In the genomic region with DNA sequence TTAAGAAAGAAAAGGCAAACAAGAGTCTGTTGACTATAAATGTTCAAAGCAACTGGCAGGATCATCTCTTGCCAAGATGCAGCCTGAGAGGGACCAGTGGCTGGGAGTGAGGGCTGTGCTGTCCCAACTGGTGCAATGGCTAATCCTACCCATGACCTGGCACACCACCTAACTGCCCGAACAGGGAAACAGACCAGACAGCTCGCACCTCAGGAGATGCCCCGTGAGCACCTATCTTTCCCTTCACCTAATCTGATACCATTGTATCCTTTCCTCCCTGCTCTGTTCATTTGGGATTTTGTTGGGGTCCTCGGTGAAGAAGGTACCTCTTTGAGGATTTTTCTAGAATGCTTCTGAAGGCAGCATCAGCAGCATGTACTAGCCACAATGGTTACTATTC, we compare ENCODE assay signal across 20 cellular contexts.
A peak's percentile ranks its signal among the peaks of the same experiment; 100 is the strongest.
DNase-seq lines count a peak whose midpoint lies in the region; ATAC-seq and TF ChIP-seq lines count a peak whose summit lies in the region.
"Had no signal": no experiment of that assay in that cellular context is flagged by ENCODE, and none has a peak within 500 bp of the region (broad histone marks: within the 10 kb centered on the region; RNA-seq: fewer than 3 reads in every experiment).

No MANE protein-coding gene starts in this region.

- peaks cover 3% of the 10 kb centered on the region for H3K27me3 Mint-ChIP-seq in endodermal cell (ENCODE audit: insufficient read depth)
- H3K27me3 Mint-ChIP-seq in osteocyte (ENCODE audit: unreplicated experiment) = no peaks in the 10 kb centered on the region
- H3K27me3 Mint-ChIP-seq: B cell; CD4-positive, alpha-beta T cell had no signal

- DNase-seq in IMR-90 (no peak), endodermal cell (peak; percentile 23), islet precursor cell (peak; percentile 18), osteocyte (ENCODE audit: extremely low spot score, unreplicated experiment) (peak; percentile 32), testis (no peak), SKM-1 treated with dmso at 0.1 percent for 144 hours (lab: John Stamatoyannopoulos, UW; ENCODE audit: unreplicated experiment) (no peak), T-helper 9 cell (no peak)
- DNase-seq: AML-193; Caco-2; Calu3; CD4-positive, alpha-beta T cell; CD8-positive, alpha-beta T cell; DMS79 treated with DMSO at 0.1 percent for 48 hours; GF-D8 had no signal

- intact Hi-C loops in IMR-90 (cut with micrococcal nuclease) (no loop called here), testis (cut with DNase I; ENCODE audit: low total_unique reads) (no loop called here)

- no peak overlapping the region for H4K5ac ChIP-seq in IMR-90 (ENCODE audit: low read depth, low read length)

- H3K79me1 ChIP-seq in IMR-90 (ENCODE audit: low read depth in 1 of 2, low read length in 2 of 2) = no peaks in the 10 kb centered on the region

- H3K4ac ChIP-seq in IMR-90 (ENCODE audit: low read depth, low read length) = no peak overlapping the region

- no TSS peak for BruUV-seq in IMR-90 (replicated peaks; lab: Mats Ljungman, UMichigan)

- H2BK15ac ChIP-seq in IMR-90 (ENCODE audit: low read depth, low read length) = no peak overlapping the region

- no peak overlapping the region for H4K91ac ChIP-seq in IMR-90 (ENCODE audit: insufficient read depth, low read depth, low read length)

- in situ Hi-C loops in IMR-90 (cut with MboI; ENCODE audit: low sequenced_read_pairs) = no loop called here

- no peaks in the 10 kb centered on the region for H3K36me3 ChIP-seq in IMR-90 (ENCODE audit: control insufficient read depth, insufficient read depth, low read length)
- no peaks in the 10 kb centered on the region for H3K36me3 ChIP-seq in endodermal cell (ENCODE audit: control insufficient read depth, insufficient read depth, low read length)
- no peaks in the 10 kb centered on the region for H3K36me3 ChIP-seq in testis (ENCODE audit: low read depth, missing control alignments)
- H3K36me3 ChIP-seq: BLaER1 treated with 17β-estradiol and CSF1 and Interleukin-3, amounts not matched to agents 10 nM and 100 nM had no signal

- H3K4me2 ChIP-seq in IMR-90 (ENCODE audit: low read depth, low read length) = no peak overlapping the region
- H3K4me2 ChIP-seq: BLaER1 treated with 17β-estradiol and CSF1 and Interleukin-3, amounts not matched to agents 10 nM and 100 nM had no signal

- no peaks in the 10 kb centered on the region for H4K20me1 ChIP-seq in IMR-90 (ENCODE audit: insufficient read depth, low read length)
- H4K20me1 ChIP-seq: BLaER1 treated with 17β-estradiol and CSF1 and Interleukin-3, amounts not matched to agents 10 nM and 100 nM had no signal

- peaks cover 60% of the 10 kb centered on the region for H3K9me3 Mint-ChIP-seq in endodermal cell
- no peaks in the 10 kb centered on the region for H3K9me3 Mint-ChIP-seq in osteocyte (ENCODE audit: unreplicated experiment)
- H3K9me3 Mint-ChIP-seq: CD4-positive, alpha-beta T cell; CD8-positive, alpha-beta T cell had no signal

- no peak overlapping the region for H3K27ac ChIP-seq in IMR-90 (ENCODE audit: insufficient read depth, low read length)
- H3K27ac ChIP-seq in endodermal cell (ENCODE audit: low read depth, low read length) = no peak overlapping the region
- no peak overlapping the region for H3K27ac ChIP-seq in testis
- H3K27ac ChIP-seq: 22Rv1; BLaER1 treated with 17β-estradiol and CSF1 and Interleukin-3, amounts not matched to agents 10 nM and 100 nM; C4-2B had no signal

- H4K8ac ChIP-seq in IMR-90 (ENCODE audit: low read depth in 2 of 2, low read length in 2 of 2) = no peak overlapping the region

- WGBS in IMR-90 (ENCODE audit: extremely low coverage in 2 of 2, insufficient read length in 1 of 2), 2 experiments = no CpG with 5 or more reads among the region's 4 CpGs
- WGBS in endodermal cell (ENCODE audit: insufficient coverage in 1 of 2, insufficient read length in 1 of 2), 2 experiments = 88% methylated on average over 4 of the region's 4 CpGs; no CpG with 5 or more reads in 1 of the 2 experiments
- 90 to 95% methylated on average over 4 of the region's 4 CpGs for WGBS in testis, 2 donors

- TF ChIP-seq RAD21 in IMR-90 (IDR thresholded peaks at IDR 0.05; ENCODE audit: low read length) = no peak

- H3K9ac ChIP-seq in IMR-90 (ENCODE audit: low read depth, low read length) (no peak overlapping the region), endodermal cell (ENCODE audit: extremely low read depth, low read length, poor library complexity, severe bottlenecking) (no peak overlapping the region)
- H3K9ac ChIP-seq: BLaER1 treated with 17β-estradiol and CSF1 and Interleukin-3, amounts not matched to agents 10 nM and 100 nM had no signal

- CTCF ChIA-PET in IMR-90 (lab: Yijun Ruan, JAX) = no interaction called here

- H2BK5ac ChIP-seq in IMR-90 (ENCODE audit: low read depth, low read length, poor library complexity, severe bottlenecking) = no peak overlapping the region

- H2AK9ac ChIP-seq in IMR-90 (replicated peaks; ENCODE audit: low read depth, low read length, poor library complexity) = peak overlapping the region; percentile 51

- no peak overlapping the region for H3K18ac ChIP-seq in IMR-90 (ENCODE audit: low read depth, low read length)

- H3K4me3 Mint-ChIP-seq in endodermal cell = no peak overlapping the region
- H3K4me3 Mint-ChIP-seq in osteocyte (ENCODE audit: unreplicated experiment) = no peak overlapping the region
- H3K4me3 Mint-ChIP-seq: B cell; CD4-positive, alpha-beta T cell; CD8-positive, alpha-beta T cell had no signal

- no peak overlapping the region for H2BK20ac ChIP-seq in IMR-90 (ENCODE audit: low read depth, low read length)

- no peaks in the 10 kb centered on the region for H3K9me3 ChIP-seq in IMR-90 (ENCODE audit: control insufficient read depth, insufficient read depth, low read length)
- H3K9me3 ChIP-seq in endodermal cell (ENCODE audit: control insufficient read depth, low read length) = no peaks in the 10 kb centered on the region
- H3K9me3 ChIP-seq in testis = no peaks in the 10 kb centered on the region
- H3K9me3 ChIP-seq: A549; BLaER1 treated with 17β-estradiol and CSF1 and Interleukin-3, amounts not matched to agents 10 nM and 100 nM; Caco-2 had no signal

- H3K4me3 ChIP-seq in IMR-90 (ENCODE audit: insufficient read depth, low read depth, low read length) = no peak overlapping the region
- H3K4me3 ChIP-seq in endodermal cell (ENCODE audit: low read length) = no peak overlapping the region
- no peak overlapping the region for H3K4me3 ChIP-seq in testis
- H3K4me3 ChIP-seq: A549; BLaER1 treated with 17β-estradiol and CSF1 and Interleukin-3, amounts not matched to agents 10 nM and 100 nM had no signal

- no peak overlapping the region for H2AK5ac ChIP-seq in IMR-90 (ENCODE audit: low read depth, low read length)

- H3K23ac ChIP-seq in IMR-90 (ENCODE audit: low read depth, low read length) = no peak overlapping the region

- TF ChIP-seq POLR2A in IMR-90 (IDR thresholded peaks at IDR 0.05; ENCODE audit: low read depth, low read length) (no peak), testis (IDR thresholded peaks at IDR 0.05) (no peak)

- H3K27me3 ChIP-seq in IMR-90 (ENCODE audit: control insufficient read depth, insufficient read depth, low read length) = no peaks in the 10 kb centered on the region
- H3K27me3 ChIP-seq in endodermal cell (ENCODE audit: control insufficient read depth, insufficient read depth, low read length, poor library complexity, severe bottlenecking) = no peaks in the 10 kb centered on the region
- H3K27me3 ChIP-seq in testis = no peaks in the 10 kb centered on the region
- H3K27me3 ChIP-seq: BLaER1 treated with 17β-estradiol and CSF1 and Interleukin-3, amounts not matched to agents 10 nM and 100 nM had no signal

- no peak overlapping the region for H2AFZ ChIP-seq in IMR-90 (replicated peaks; ENCODE audit: low read length, poor library complexity)

- no peaks in the 10 kb centered on the region for H3K36me3 Mint-ChIP-seq in endodermal cell (ENCODE audit: low read depth)
- no peaks in the 10 kb centered on the region for H3K36me3 Mint-ChIP-seq in osteocyte (ENCODE audit: unreplicated experiment)
- H3K36me3 Mint-ChIP-seq: CD8-positive, alpha-beta T cell had no signal

- H3K4me1 Mint-ChIP-seq in endodermal cell (no peaks in the 10 kb centered on the region), osteocyte (ENCODE audit: unreplicated experiment) (peaks cover 23% of the 10 kb centered on the region)
- H3K4me1 Mint-ChIP-seq: B cell had no signal

- peak overlapping the region; percentile 16; the same call in 1 of the 2 replicates for H2BK120ac ChIP-seq in IMR-90 (ENCODE audit: low read depth, low read length)

- no peak for ATAC-seq in IMR-90 (ENCODE audit: low read depth)
- ATAC-seq in GM21360 (IDR thresholded peaks at IDR 0.05; ENCODE audit: unreplicated experiment) = no peak
- ATAC-seq: A549; CD8-positive, alpha-beta T cell had no signal

- no peak overlapping the region for H3K14ac ChIP-seq in IMR-90 (replicated peaks; ENCODE audit: low read depth, low read length)

- dilution Hi-C loops in IMR-90 (cut with HindIII; ENCODE audit: low sequenced_read_pairs, unreplicated experiment) = no loop called here

- H3K27ac Mint-ChIP-seq in endodermal cell = no peak overlapping the region
- no peak overlapping the region for H3K27ac Mint-ChIP-seq in osteocyte (ENCODE audit: unreplicated experiment)
- H3K27ac Mint-ChIP-seq: B cell; CD4-positive, alpha-beta T cell; CD8-positive, alpha-beta T cell had no signal

- H3K4me1 ChIP-seq in IMR-90 (ENCODE audit: control insufficient read depth, insufficient read depth, low read length) (peaks cover 4% of the 10 kb centered on the region), endodermal cell (ENCODE audit: control insufficient read depth, insufficient read depth, low read length) (no peaks in the 10 kb centered on the region), testis (no peaks in the 10 kb centered on the region)
- H3K4me1 ChIP-seq: Caco-2 had no signal

- 0 out of 2 replicates have a peak, but pooled peaks cover 7% of the 10 kb centered on the region for H3K9me1 ChIP-seq in IMR-90 (ENCODE audit: insufficient read depth, low read length)

- POLR2A ChIA-PET in IMR-90 (lab: Charles Lee; ENCODE audit: unreplicated experiment) = no interaction called here

- TF ChIP-seq CTCF in IMR-90 (conservative IDR thresholded peaks at IDR 0.05; ENCODE audit: low read depth, low read length) (no peak), endodermal cell (conservative IDR thresholded peaks at IDR 0.05) (no peak), osteocyte (IDR thresholded peaks at IDR 0.05) (no peak), testis (IDR thresholded peaks at IDR 0.05) (no peak)

- H3K56ac ChIP-seq in IMR-90 (ENCODE audit: extremely low read depth, insufficient read depth, low read length) = no peak overlapping the region

TF ChIP-seq in IMR-90, 13 proteins besides CTCF, POLR2A, EP300 and RAD21 (continues in another document):
- TF ChIP-seq FOS (IDR thresholded peaks at IDR 0.05; ENCODE audit: low read depth, low read length) (no peak), SMC3 (IDR thresholded peaks at IDR 0.05; ENCODE audit: low read depth, low read length) (no peak), MAFK (IDR thresholded peaks at IDR 0.05; ENCODE audit: low read depth, low read length) (no peak)

Comparison
In these comparisons a context has a peak if more than half of its experiments do, and no peak if none do; other contexts are left out.
1. DNase-seq: peak in endodermal cell (single experiment), islet precursor cell (single experiment) and osteocyte (single experiment); none in IMR-90 (single experiment), testis (single experiment), SKM-1 treated with dmso at 0.1 percent for 144 hours (single experiment) and T-helper 9 cell (single experiment).